ENCODE assay signal across 23 cellular contexts in the genomic region with DNA sequence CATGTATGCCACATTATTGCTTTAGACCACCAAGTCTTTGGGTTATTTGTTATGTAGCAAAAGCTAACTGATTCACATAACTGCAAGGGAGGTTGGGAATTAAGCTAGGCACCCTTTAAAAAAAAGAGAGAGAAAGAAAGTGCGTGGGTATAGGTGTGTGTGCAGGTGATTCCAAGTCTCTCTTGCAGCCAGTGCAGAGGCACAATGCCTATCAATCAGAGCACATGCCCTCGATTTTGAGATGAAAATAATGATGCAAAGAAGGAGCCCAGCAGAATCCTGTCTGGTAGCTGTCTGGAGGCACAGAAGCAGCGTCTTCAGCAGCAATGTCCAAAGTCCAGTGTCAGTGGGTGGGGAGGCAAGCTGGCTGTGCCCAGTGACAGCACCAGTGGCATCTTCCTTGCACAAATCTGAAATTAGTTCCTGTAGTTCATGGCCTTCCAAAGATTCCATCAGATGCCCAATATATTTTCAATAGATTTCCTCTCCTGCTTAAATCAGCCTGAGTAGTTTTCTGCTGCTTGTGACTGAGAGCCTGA.
"Had no signal": no experiment of that assay in that cellular context is flagged by ENCODE, and none has a peak within 500 bp of the region (broad histone marks: within the 10 kb centered on the region; RNA-seq: fewer than 3 reads in every experiment).

No MANE protein-coding gene starts in this region.

- FAIRE-seq: endothelial cell of umbilical vein, islet of Langerhans had no signal

- H3K27ac Mint-ChIP-seq: endodermal cell, natural killer cell had no signal

- H3K36me3 ChIP-seq: heart left ventricle, right atrium auricular region, sigmoid colon, thyroid gland, upper lobe of left lung, vagina had no signal

- DNase-seq: effector CD4-positive, alpha-beta T cell; endodermal cell; erythroblast; foreskin keratinocyte; heart left ventricle; hypothalamus; kidney glomerular epithelial cell; mammary epithelial cell; natural killer cell; posterior cingulate gyrus; sigmoid colon; stimulated activated CD4-positive, alpha-beta T cell treated with anti-CD3 and anti-CD28 coated beads, Interleukin-12 subunit alpha, Interleukin-12 subunit beta, amount 100 ng/mL, for 4 hours; stimulated activated naive CD4-positive, alpha-beta T cell treated with Interleukin-2 at 50 U/mL for 16 hours; thyroid gland; upper lobe of left lung had no signal

- H3K9me3 ChIP-seq: heart left ventricle, right atrium auricular region, sigmoid colon, thyroid gland, upper lobe of left lung, vagina had no signal

- H3K9me3 Mint-ChIP-seq: endodermal cell, natural killer cell, neural crest cell had no signal

- H3K36me3 Mint-ChIP-seq: natural killer cell had no signal

- H3K4me1 ChIP-seq: foreskin keratinocyte, heart left ventricle, right atrium auricular region, sigmoid colon, upper lobe of left lung, vagina had no signal

- H3K4me3 ChIP-seq: coronary artery, heart left ventricle, right atrium auricular region, sigmoid colon, skin epidermis, thyroid gland, upper lobe of left lung, vagina had no signal

- H3K27ac ChIP-seq: coronary artery, foreskin keratinocyte, heart left ventricle, right atrium auricular region, sigmoid colon, skin epidermis, thyroid gland, upper lobe of left lung, vagina had no signal

- ATAC-seq: foreskin keratinocyte, heart left ventricle, left lobe of liver, natural killer cell had no signal

- H3K4me3 Mint-ChIP-seq: endodermal cell, natural killer cell, neural crest cell had no signal

- H3K4me1 Mint-ChIP-seq: endodermal cell, natural killer cell, neural crest cell had no signal

- H3K27me3 ChIP-seq: foreskin keratinocyte, heart left ventricle, right atrium auricular region, sigmoid colon, thyroid gland, upper lobe of left lung, vagina had no signal
